ENCODE assay signal across 2 cellular contexts in the genomic region with DNA sequence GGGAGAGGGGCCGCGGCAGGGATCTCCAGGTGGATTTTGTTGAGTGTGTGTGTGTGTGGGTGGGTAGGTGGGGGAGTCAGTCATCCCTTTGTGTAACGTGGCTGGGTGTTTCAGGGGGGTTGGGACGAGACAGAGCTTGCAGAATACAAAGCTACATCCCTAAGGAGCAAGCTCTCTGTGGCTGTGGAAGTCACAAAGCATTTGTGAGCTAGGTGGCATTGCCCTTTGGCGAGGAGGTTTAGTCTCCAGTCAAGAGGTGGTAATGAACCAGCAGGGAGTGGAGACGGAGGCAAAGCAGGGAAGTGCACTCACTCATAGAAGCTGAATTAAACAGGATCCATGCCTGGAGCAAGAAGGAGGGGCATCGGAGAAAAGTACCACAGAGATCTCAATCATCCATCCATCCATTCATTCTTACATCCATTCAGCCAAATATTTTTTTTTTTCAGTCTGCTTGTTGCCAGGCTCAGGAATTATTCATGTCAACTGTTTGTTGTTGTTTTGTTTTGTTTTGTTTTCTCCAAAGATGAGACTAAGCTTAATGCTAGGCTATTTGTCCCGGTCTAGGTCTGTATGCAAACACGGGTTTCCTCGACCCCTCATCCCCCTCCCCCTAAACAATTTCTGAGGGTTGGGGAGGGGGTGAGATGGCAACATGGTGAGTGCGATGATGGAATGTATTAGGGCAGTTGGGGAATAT.
TF ChIP-seq lines count a peak whose summit lies in the region.

No MANE protein-coding gene starts in this region.

TF ChIP-seq in H1, 55 proteins besides CTCF, POLR2A, EP300 and RAD21 (continued from another document):
- TF ChIP-seq ASH2L (IDR thresholded peaks at IDR 0.05; ENCODE audit: low read length), result peak; percentile 40

TF ChIP-seq in neural cell, 6 proteins besides CTCF, POLR2A, EP300 and RAD21 (continued from another document):
- TF ChIP-seq TAF1 (IDR thresholded peaks at IDR 0.05; ENCODE audit: low read depth), result peak; percentile 14
